24 cellular contexts compared by ENCODE assay signal in the genomic region with DNA sequence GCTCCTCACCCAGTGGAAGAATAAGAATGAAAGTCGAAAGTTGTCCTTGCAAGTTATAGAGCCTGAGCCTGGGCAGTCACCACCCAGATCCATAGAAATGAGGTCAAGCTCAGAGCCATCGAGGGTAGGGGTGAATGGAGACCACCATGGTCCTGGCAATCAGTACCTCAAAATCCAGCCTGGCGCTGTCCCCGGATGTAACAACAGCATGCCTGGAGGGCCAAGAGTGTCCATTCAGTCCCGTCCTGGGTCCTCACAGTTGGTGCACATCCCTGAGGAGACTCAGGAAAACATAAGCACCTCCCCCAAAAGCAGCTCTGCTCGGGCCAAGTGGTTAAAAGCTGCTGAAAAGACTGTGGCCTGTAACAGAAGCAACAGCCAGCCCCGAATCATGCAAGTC. TPM values are rescaled to one million over a fixed set of nuclear protein-coding genes. Genes with fewer than 3 reads are reported as not detected.
"Had no signal": no experiment of that assay in that cellular context is flagged by ENCODE, and none has a peak within 500 bp of the region (broad histone marks: within the 10 kb centered on the region; RNA-seq: fewer than 3 reads in every experiment).

No MANE protein-coding gene starts in this region.

- H3K27me3 Mint-ChIP-seq: naive B cell had no signal

- H3K27ac ChIP-seq: coronary artery, dorsolateral prefrontal cortex, esophagus muscularis mucosa, foreskin keratinocyte, gastroesophageal sphincter, heart right ventricle, left lung, lower lobe of right lung had no signal

- FAIRE-seq: colon, endothelial cell of umbilical vein, frontal cortex, islet of Langerhans, keratinocyte had no signal

- H3K4me3 Mint-ChIP-seq: mesothelial cell of epicardium, naive B cell had no signal

- H3K9me3 Mint-ChIP-seq: mesothelial cell of epicardium had no signal

- H3K27ac Mint-ChIP-seq: mesothelial cell of epicardium, naive B cell had no signal

- H3K27me3 ChIP-seq: dorsolateral prefrontal cortex, esophagus muscularis mucosa, foreskin keratinocyte, gastroesophageal sphincter, heart right ventricle, left lung had no signal

- H3K9me3 ChIP-seq: esophagus muscularis mucosa, gastroesophageal sphincter, heart right ventricle, left lung, lower lobe of right lung, mucosa of descending colon had no signal

- H3K4me3 ChIP-seq: coronary artery, dorsolateral prefrontal cortex, esophagus muscularis mucosa, gastroesophageal sphincter, heart right ventricle, left lung, lower lobe of right lung, mucosa of descending colon had no signal

- DNase-seq: dermis blood vessel endothelial cell; dorsolateral prefrontal cortex; effector CD4-positive, alpha-beta T cell; effector memory CD4-positive, alpha-beta T cell; heart right ventricle; hippocampal formation; kidney glomerular epithelial cell; left ventricle myocardium superior; lower lobe of right lung; mesenchymal stem cell; mucosa of descending colon; naive B cell had no signal

- H3K4me1 Mint-ChIP-seq: mesothelial cell of epicardium, naive B cell had no signal

- H3K4me1 ChIP-seq: esophagus muscularis mucosa, foreskin keratinocyte, gastroesophageal sphincter, heart right ventricle, left lung, lower lobe of right lung had no signal

- H3K36me3 ChIP-seq: esophagus muscularis mucosa, gastroesophageal sphincter, heart right ventricle, left lung, lower lobe of right lung had no signal

- ATAC-seq: foreskin keratinocyte, gastroesophageal sphincter, heart right ventricle, left lung, left ventricle myocardium superior, lower lobe of right lung, mucosa of descending colon had no signal

- H3K36me3 Mint-ChIP-seq: mesothelial cell of epicardium, naive B cell had no signal

RNA-seq across cellular contexts. Expression of gene PLPPR4, which starts 41.8 kb away (rescaled TPM):
- total RNA-seq: endothelial cell of umbilical vein, foreskin keratinocyte, lung microvascular endothelial cell had no signal
- polyA plus RNA-seq: endothelial cell of umbilical vein, foreskin keratinocyte, keratinocyte had no signal
